In genomic region chr21:41559658-41560599, GRCh38 we compare ENCODE assay signal across 1 cellular context.
A peak's percentile ranks its signal among the peaks of the same experiment; 100 is the strongest.
TF ChIP-seq lines count a peak whose summit lies in the region.

No MANE protein-coding gene starts in this region.

TF ChIP-seq in GM12878, 131 proteins besides CTCF, POLR2A, EP300 and RAD21 (continued from another document and continues in another):
- no peak for TF ChIP-seq CEBPZ (IDR thresholded peaks at IDR 0.05; ENCODE audit: low read depth, low read length)
- 0 out of 4 replicates have a peak, but pooled peaks of 1 of the 2 experiments have one; percentile 13 for TF ChIP-seq BHLHE40 (IDR thresholded peaks at IDR 0.05; ENCODE audit: borderline replicate concordance in 1 of 2, low read depth in 2 of 2, low read length in 1 of 2)
- TF ChIP-seq E4F1 (IDR thresholded peaks at IDR 0.05; ENCODE audit: borderline replicate concordance, partially characterized antibody) = no peak
- no peak for TF ChIP-seq MLLT1 (IDR thresholded peaks at IDR 0.05)
- TF ChIP-seq FOXM1 (IDR thresholded peaks at IDR 0.05; ENCODE audit: low read depth, low read length) = peak; percentile 74; the same call in 1 of the 2 replicates
- TF ChIP-seq IKZF2 (IDR thresholded peaks at IDR 0.05) = peak; percentile 67 to 70
- no peak for TF ChIP-seq USF1 (IDR thresholded peaks at IDR 0.05; ENCODE audit: borderline replicate concordance, extremely low read length, insufficient read depth, low read depth, low read length)
- no peak for TF ChIP-seq IRF5 (IDR thresholded peaks at IDR 0.05; ENCODE audit: borderline replicate concordance)
- TF ChIP-seq JUNB (IDR thresholded peaks at IDR 0.05) = peak; percentile 94
- TF ChIP-seq CREM (IDR thresholded peaks at IDR 0.05; ENCODE audit: low read depth) = peak; percentile 68
- no peak for TF ChIP-seq ZNF24 (IDR thresholded peaks at IDR 0.05)
- no peak for TF ChIP-seq ZNF592 (IDR thresholded peaks at IDR 0.05)
- TF ChIP-seq RELA (IDR thresholded peaks at IDR 0.05; ENCODE audit: borderline replicate concordance, partially characterized antibody) = peak; percentile 78
- no peak for TF ChIP-seq SREBF1 (IDR thresholded peaks at IDR 0.05; ENCODE audit: low read length)
- TF ChIP-seq MEF2A (IDR thresholded peaks at IDR 0.05; ENCODE audit: insufficient read depth, low read depth, low read length) = peak; percentile 42; the same call in 1 of the 2 replicates
- no peak for TF ChIP-seq HDGF (IDR thresholded peaks at IDR 0.05)
- peak; percentile 82 for TF ChIP-seq RELB (IDR thresholded peaks at IDR 0.05; ENCODE audit: low read depth)
- TF ChIP-seq FOS (IDR thresholded peaks at IDR 0.05; ENCODE audit: borderline replicate concordance, extremely low read depth, insufficient read length) = no peak
- no peak for TF ChIP-seq SMARCA5 (IDR thresholded peaks at IDR 0.05)
- TF ChIP-seq SKIL (IDR thresholded peaks at IDR 0.05; ENCODE audit: low read depth, poor library complexity, severe bottlenecking) = peak; percentile 17
- TF ChIP-seq MTA2 (IDR thresholded peaks at IDR 0.05; ENCODE audit: low read depth) = peak; percentile 82
- no peak; the same call in 1 of the 2 replicates for TF ChIP-seq BACH1 (IDR thresholded peaks at IDR 0.05; ENCODE audit: borderline replicate concordance)
- TF ChIP-seq IRF4 (IDR thresholded peaks at IDR 0.05; ENCODE audit: low read depth, low read length) = 0 out of 2 replicates have a peak, but pooled peaks have one; percentile 40
- TF ChIP-seq NFIC (IDR thresholded peaks at IDR 0.05; ENCODE audit: low read depth, low read length) = peak; percentile 84; the same call in 1 of the 2 replicates
- TF ChIP-seq ZNF687 (IDR thresholded peaks at IDR 0.05) = no peak
- TF ChIP-seq STAT1 (conservative IDR thresholded peaks at IDR 0.05) = no peak
- TF ChIP-seq JUND (IDR thresholded peaks at IDR 0.05; ENCODE audit: low read depth, low read length) = no peak
- TF ChIP-seq SUZ12 (IDR thresholded peaks at IDR 0.05; ENCODE audit: unreplicated experiment) = no peak
- TF ChIP-seq CBFB (IDR thresholded peaks at IDR 0.05; ENCODE audit: low read depth) = 0 out of 2 replicates have a peak, but pooled peaks have one; percentile 51
- TF ChIP-seq BRCA1 (IDR thresholded peaks at IDR 0.05; ENCODE audit: low read depth, low read length) = no peak
